15 cellular contexts compared by ENCODE assay signal in the genomic region with DNA sequence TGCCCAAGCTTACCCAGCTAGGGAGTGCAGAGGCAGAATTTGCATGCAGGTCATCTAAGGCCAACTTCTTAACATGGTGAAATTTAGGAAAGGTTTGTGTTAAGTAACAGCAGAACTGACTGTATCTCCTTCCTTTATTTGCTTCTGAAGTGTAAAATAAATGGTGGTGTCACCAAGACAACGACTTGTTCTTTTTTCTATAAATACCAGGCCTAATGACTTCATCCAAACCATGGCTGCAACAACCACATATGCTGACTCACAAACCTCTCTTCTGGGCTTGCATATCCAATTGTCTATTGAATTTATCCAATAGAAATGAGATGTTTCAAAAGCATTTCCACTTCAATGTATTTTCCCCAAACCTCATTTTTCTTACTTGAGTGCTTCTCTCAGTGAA. TPM values are rescaled to one million over a fixed set of nuclear protein-coding genes. Genes with fewer than 3 reads are reported as not detected.
DNase-seq lines count a peak whose midpoint lies in the region; ATAC-seq and TF ChIP-seq lines count a peak whose summit lies in the region.
"Had no signal": no experiment of that assay in that cellular context is flagged by ENCODE, and none has a peak within 500 bp of the region (broad histone marks: within the 10 kb centered on the region; RNA-seq: fewer than 3 reads in every experiment).

No MANE protein-coding gene starts in this region.

- H3K4me3 ChIP-seq in AG04450 (ENCODE audit: low read depth, low read length) (no peak overlapping the region), foreskin fibroblast (ENCODE audit: low read depth in 1 of 2, low read length in 2 of 2) (no peak overlapping the region)
- H3K4me3 ChIP-seq: BLaER1, right atrium auricular region, thyroid gland had no signal

- H3K27me3 Mint-ChIP-seq in activated naive CD8-positive, alpha-beta T cell treated with anti-CD3 and anti-CD28 coated beads for 36 hours: no peaks in the 10 kb centered on the region
- H3K27me3 Mint-ChIP-seq: dendritic cell treated with granulocyte-macrophage colony-stimulating factor and Interleukin-4, amounts not matched to agents 40 ng/mL and 50 ng/mL, for 4 days had no signal

- H3K9me3 ChIP-seq in AG04450 (ENCODE audit: control insufficient read depth, insufficient read depth, low read length): no peaks in the 10 kb centered on the region
- H3K9me3 ChIP-seq: BLaER1, right atrium auricular region, SK-N-SH, thyroid gland had no signal

- no peaks in the 10 kb centered on the region for H3K9me3 Mint-ChIP-seq in activated naive CD8-positive, alpha-beta T cell treated with anti-CD3 and anti-CD28 coated beads for 36 hours
- H3K9me3 Mint-ChIP-seq: dendritic cell treated with granulocyte-macrophage colony-stimulating factor and Interleukin-4, amounts not matched to agents 40 ng/mL and 50 ng/mL, for 4 days had no signal

- no peak overlapping the region for H3K27ac Mint-ChIP-seq in activated naive CD8-positive, alpha-beta T cell treated with anti-CD3 and anti-CD28 coated beads for 36 hours
- H3K27ac Mint-ChIP-seq: dendritic cell treated with granulocyte-macrophage colony-stimulating factor and Interleukin-4, amounts not matched to agents 40 ng/mL and 50 ng/mL, for 4 days had no signal

- CTCF ChIA-PET in AG04450 (lab: Charles Lee): no interaction called here

- H3K27ac ChIP-seq in AG04450 (ENCODE audit: low read depth, low read length): peak overlapping the region; percentile 65
- H3K27ac ChIP-seq: BLaER1, right atrium auricular region, thyroid gland had no signal

- no peaks in the 10 kb centered on the region for H3K36me3 Mint-ChIP-seq in activated naive CD8-positive, alpha-beta T cell treated with anti-CD3 and anti-CD28 coated beads for 36 hours

- DNase-seq in AG04450 (ENCODE audit: low read depth, low spot score) (peak; percentile 81), HT1080 (ENCODE audit: low read depth) (peak; percentile 87), T1000 (lab: John Stamatoyannopoulos, UW) (peak; percentile 18), foreskin fibroblast (peak; percentile 72 to 86), NCI-H524 treated with DMSO at 0.1 percent for 48 hours (lab: John Stamatoyannopoulos, UW) (no peak)
- no peak for DNase-seq in activated naive CD8-positive, alpha-beta T cell treated with anti-CD3 and anti-CD28 coated beads for 36 hours
- DNase-seq: activated CD4-positive, alpha-beta T cell treated with anti-CD3 and anti-CD28 coated beads, Interleukin-2, amount 50 U/mL, for 1 hour; NCI-H524; SK-N-SH; thyroid gland had no signal

- TF ChIP-seq CTCF in AG04450 (IDR thresholded peaks at IDR 0.05; ENCODE audit: low read depth, low read length): no peak
- TF ChIP-seq CTCF in foreskin fibroblast (IDR thresholded peaks at IDR 0.05; ENCODE audit: low read depth, low read length): no peak

- H3K27me3 ChIP-seq in AG04450 (ENCODE audit: control insufficient read depth, insufficient read depth, low read length): no peaks in the 10 kb centered on the region
- H3K27me3 ChIP-seq: BLaER1, right atrium auricular region, thyroid gland had no signal

- H3K4me3 Mint-ChIP-seq in activated naive CD8-positive, alpha-beta T cell treated with anti-CD3 and anti-CD28 coated beads for 36 hours: no peak overlapping the region
- H3K4me3 Mint-ChIP-seq: dendritic cell treated with granulocyte-macrophage colony-stimulating factor and Interleukin-4, amounts not matched to agents 40 ng/mL and 50 ng/mL, for 4 days had no signal

- POLR2A ChIA-PET in AG04450 (lab: Yijun Ruan, JAX): no interaction called here

- H3K4me1 Mint-ChIP-seq in activated naive CD8-positive, alpha-beta T cell treated with anti-CD3 and anti-CD28 coated beads for 36 hours: no peaks in the 10 kb centered on the region

- ATAC-seq in GM21737 (IDR thresholded peaks at IDR 0.05; ENCODE audit: unreplicated experiment): no peak
- ATAC-seq in GM18498 (IDR thresholded peaks at IDR 0.05; ENCODE audit: unreplicated experiment): no peak

RNA-seq across cellular contexts. Expression of a gene that starts 19.1 kb away (rescaled TPM):
- polyA plus RNA-seq in AG04450 (2011; rRNA removed): 2.2 and 3.1 TPM in 2 replicates
- polyA minus RNA-seq in AG04450 (2011; rRNA and poly(A)+ RNA removed): 8.8 and 12.9 TPM in 2 replicates
- not detected in 2 replicates for total RNA-seq in HT1080 (2014; rRNA removed; shearing (Covaris generic))
- polyA plus RNA-seq in HT1080 (2015; cell fraction: cytosol; rRNA removed): not detected in 2 replicates
- polyA plus RNA-seq in HT1080 (2015; cell fraction: nucleus; rRNA removed): 0.05 and 0.08 TPM in 2 replicates
- not detected for total RNA-seq in activated naive CD8-positive, alpha-beta T cell treated with anti-CD3 and anti-CD28 coated beads for 36 hours
- polyA plus RNA-seq: SK-N-SH had no signal

Comparison
In these comparisons a context has a peak if more than half of its experiments do, and no peak if none do; other contexts are left out.
1. DNase-seq: peak in AG04450 (single experiment), HT1080 (single experiment), T1000 (single experiment) and foreskin fibroblast (2 of 2); none in activated naive CD8-positive, alpha-beta T cell treated with anti-CD3 and anti-CD28 coated beads for 36 hours (single experiment) and NCI-H524 treated with DMSO at 0.1 percent for 48 hours (single experiment).